In genomic region chr2:41729800-41730364, GRCh38 we compare ENCODE assay signal across 1 cellular context.
TF ChIP-seq lines count a peak whose summit lies in the region.

No MANE protein-coding gene starts in this region.

TF ChIP-seq in K562, 482 proteins besides CTCF, POLR2A, EP300 and RAD21:
- TF ChIP-seq MITF (IDR thresholded peaks at IDR 0.05) (no peak), CEBPB (tag; IDR thresholded peaks at IDR 0.05) (peak; percentile 72), ZNF696 (CRISPR knock-in tag; conservative IDR thresholded peaks at IDR 0.05) (no peak)
